Comparison of ENCODE assay signal across 16 cellular contexts in the genomic region with DNA sequence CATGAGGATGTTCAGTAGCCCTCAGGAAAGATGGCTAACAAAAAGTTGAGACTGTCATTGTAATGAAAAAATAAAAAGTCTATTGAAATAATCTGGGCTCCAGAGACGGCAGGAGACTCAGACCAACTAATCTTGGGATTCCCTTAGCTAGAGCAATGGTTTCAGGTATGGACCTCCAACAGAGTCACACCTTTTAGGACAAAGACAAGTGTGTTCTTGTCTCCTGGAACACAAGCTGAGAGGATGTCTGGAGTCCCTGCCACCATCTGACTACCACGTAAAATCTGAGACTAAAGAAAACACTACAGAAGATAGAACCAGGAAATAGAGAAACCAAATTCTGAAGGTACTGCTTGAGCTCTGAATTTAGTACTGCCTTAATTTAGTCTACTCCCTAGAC.
DNase-seq lines count a peak whose midpoint lies in the region; ATAC-seq, FAIRE-seq and TF ChIP-seq lines count a peak whose summit lies in the region.
"Had no signal": no experiment of that assay in that cellular context is flagged by ENCODE, and none has a peak within 500 bp of the region (broad histone marks: within the 10 kb centered on the region; RNA-seq: fewer than 3 reads in every experiment).

No MANE protein-coding gene starts in this region.

- H3K4me2 ChIP-seq in astrocyte (ENCODE audit: low read length) = no peak overlapping the region
- H3K4me2 ChIP-seq in osteoblast (ENCODE audit: insufficient read depth, low read length) = no peak overlapping the region
- H3K4me2 ChIP-seq: BLaER1 treated with 17β-estradiol and CSF1 and Interleukin-3, amounts not matched to agents 10 nM and 100 nM had no signal

- no peak overlapping the region for H3K27ac Mint-ChIP-seq in astrocyte (ENCODE audit: unreplicated experiment)
- no peak overlapping the region for H3K27ac Mint-ChIP-seq in activated CD4-positive, alpha-beta T cell treated with anti-CD3 and anti-CD28 coated beads, Interleukin-2, amount 10 ng/mL, durations not matched to agents 7 days and 5 days

- H3K79me2 ChIP-seq in astrocyte (ENCODE audit: insufficient read depth, low read length) (no peaks in the 10 kb centered on the region), osteoblast (ENCODE audit: insufficient read depth, low read length) (no peaks in the 10 kb centered on the region)

- H3K9me3 ChIP-seq in astrocyte (ENCODE audit: insufficient read depth, low read depth, low read length) (no peaks in the 10 kb centered on the region), osteoblast (ENCODE audit: low read depth, low read length) (no peaks in the 10 kb centered on the region)
- H3K9me3 ChIP-seq: HAP-1, SJSA1 had no signal

- no peaks in the 10 kb centered on the region for H3K9me3 Mint-ChIP-seq in astrocyte (ENCODE audit: unreplicated experiment)
- no peaks in the 10 kb centered on the region for H3K9me3 Mint-ChIP-seq in activated CD4-positive, alpha-beta T cell treated with anti-CD3 and anti-CD28 coated beads, Interleukin-2, amount 10 ng/mL, durations not matched to agents 7 days and 5 days

- no peaks in the 10 kb centered on the region for H3K36me3 Mint-ChIP-seq in astrocyte (ENCODE audit: low read depth, unreplicated experiment)
- no peaks in the 10 kb centered on the region for H3K36me3 Mint-ChIP-seq in activated CD4-positive, alpha-beta T cell treated with anti-CD3 and anti-CD28 coated beads, Interleukin-2, amount 10 ng/mL, durations not matched to agents 7 days and 5 days (ENCODE audit: low read depth)

- no peak overlapping the region for H3K4me3 ChIP-seq in astrocyte (ENCODE audit: insufficient read depth, low read depth, low read length)
- H3K4me3 ChIP-seq in osteoblast (ENCODE audit: insufficient read depth, low read length) = no peak overlapping the region
- H3K4me3 ChIP-seq: BLaER1 treated with 17β-estradiol and CSF1 and Interleukin-3, amounts not matched to agents 10 nM and 100 nM; HAP-1; SJSA1 had no signal

- H3K27me3 ChIP-seq in astrocyte (ENCODE audit: insufficient read depth, low read length) (no peaks in the 10 kb centered on the region), osteoblast (ENCODE audit: insufficient read depth, low read length) (no peaks in the 10 kb centered on the region)
- H3K27me3 ChIP-seq: BLaER1 treated with 17β-estradiol and CSF1 and Interleukin-3, amounts not matched to agents 10 nM and 100 nM had no signal

- peaks cover 21% of the 10 kb centered on the region for H3K4me1 Mint-ChIP-seq in astrocyte (ENCODE audit: low read depth, unreplicated experiment)
- no peaks in the 10 kb centered on the region for H3K4me1 Mint-ChIP-seq in activated CD4-positive, alpha-beta T cell treated with anti-CD3 and anti-CD28 coated beads, Interleukin-2, amount 10 ng/mL, durations not matched to agents 7 days and 5 days

- no peak for FAIRE-seq in astrocyte (lab: Jason Lieb, UNC)

- ATAC-seq in GM18519 (IDR thresholded peaks at IDR 0.05; ENCODE audit: low FRiP score, unreplicated experiment) = no peak

- POLR2A ChIA-PET in activated CD4-positive, alpha-beta T cell treated with anti-CD3 and anti-CD28 coated beads, Interleukin-2, amount 10 ng/mL, durations not matched to agents 7 days and 5 days (lab: Charles Lee) = no interaction called here

- H3K27ac ChIP-seq in astrocyte (ENCODE audit: low read depth, low read length) = no peak overlapping the region
- no peak overlapping the region for H3K27ac ChIP-seq in osteoblast (ENCODE audit: low read depth, low read length)
- H3K27ac ChIP-seq: BLaER1 treated with 17β-estradiol and CSF1 and Interleukin-3, amounts not matched to agents 10 nM and 100 nM; SJSA1 had no signal

- TF ChIP-seq CTCF in astrocyte (IDR thresholded peaks at IDR 0.05; ENCODE audit: insufficient read depth, low read depth, low read length) (no peak), osteoblast (IDR thresholded peaks at IDR 0.05; ENCODE audit: extremely low read depth, low read depth, low read length) (no peak)

- DNase-seq in NCI-H2107 treated with DMSO at 0.1 percent for 48 hours (lab: John Stamatoyannopoulos, UW; ENCODE audit: unreplicated experiment) (peak; percentile 11), NCI-H2107 (lab: John Stamatoyannopoulos, UW) (no peak), NCI-H2029 treated with DMSO at 0.1 percent for 48 hours (lab: John Stamatoyannopoulos, UW) (peak; percentile 49), astrocyte (ENCODE audit: low read depth) (no peak), osteoblast (ENCODE audit: insufficient read length, low spot score, missing footprints) (no peak), NCI-H146 treated with DMSO at 0.1 percent for 48 hours (lab: John Stamatoyannopoulos, UW; ENCODE audit: unreplicated experiment) (no peak)
- DNase-seq in activated CD4-positive, alpha-beta T cell treated with anti-CD3 and anti-CD28 coated beads, Interleukin-2, amount 10 ng/mL, durations not matched to agents 7 days and 5 days = no peak
- DNase-seq: 8988T, Kasumi-1, NCI-H1436, NCI-H526, RPMI8226 had no signal

- H3K27me3 Mint-ChIP-seq in astrocyte (ENCODE audit: low read depth, unreplicated experiment) = no peaks in the 10 kb centered on the region
- peaks cover 26% of the 10 kb centered on the region for H3K27me3 Mint-ChIP-seq in activated CD4-positive, alpha-beta T cell treated with anti-CD3 and anti-CD28 coated beads, Interleukin-2, amount 10 ng/mL, durations not matched to agents 7 days and 5 days

- H2AFZ ChIP-seq in astrocyte (ENCODE audit: low read depth, low read length) (peak overlapping the region; percentile 24), osteoblast (ENCODE audit: low read length) (peak overlapping the region; percentile 64)

- CTCF ChIA-PET in activated CD4-positive, alpha-beta T cell treated with anti-CD3 and anti-CD28 coated beads, Interleukin-2, amount 10 ng/mL, durations not matched to agents 7 days and 5 days (lab: Charles Lee) = interaction anchor here (0.6 kb wide), 1 partner anchor 555 kb away, joined by 3 read pairs; no protein-coding TSS in a partner anchor

- H3K9ac ChIP-seq in astrocyte (ENCODE audit: low read length) = no peak overlapping the region
- H3K9ac ChIP-seq: BLaER1 treated with 17β-estradiol and CSF1 and Interleukin-3, amounts not matched to agents 10 nM and 100 nM had no signal

- H4K20me1 ChIP-seq in astrocyte (ENCODE audit: insufficient read depth, low read length) (no peaks in the 10 kb centered on the region), osteoblast (ENCODE audit: insufficient read depth, low read length) (no peaks in the 10 kb centered on the region)
- H4K20me1 ChIP-seq: BLaER1 treated with 17β-estradiol and CSF1 and Interleukin-3, amounts not matched to agents 10 nM and 100 nM had no signal

- H3K36me3 ChIP-seq in astrocyte (ENCODE audit: insufficient read depth, low read length) (no peaks in the 10 kb centered on the region), osteoblast (ENCODE audit: insufficient read depth, low read length) (no peaks in the 10 kb centered on the region)
- H3K36me3 ChIP-seq: BLaER1 treated with 17β-estradiol and CSF1 and Interleukin-3, amounts not matched to agents 10 nM and 100 nM; HAP-1; SJSA1 had no signal

- peaks cover 31% of the 10 kb centered on the region for H3K4me1 ChIP-seq in astrocyte (ENCODE audit: insufficient read depth, low read length)
- H3K4me1 ChIP-seq in osteoblast (ENCODE audit: insufficient read depth, low read length) = peaks cover 42% of the 10 kb centered on the region
- H3K4me1 ChIP-seq: HAP-1 had no signal

- no peak overlapping the region for H3K4me3 Mint-ChIP-seq in astrocyte (ENCODE audit: unreplicated experiment)
- H3K4me3 Mint-ChIP-seq in activated CD4-positive, alpha-beta T cell treated with anti-CD3 and anti-CD28 coated beads, Interleukin-2, amount 10 ng/mL, durations not matched to agents 7 days and 5 days = no peak overlapping the region

Comparison
In these comparisons a context has a peak if more than half of its experiments do, and no peak if none do; other contexts are left out.
1. DNase-seq: peak in NCI-H2107 treated with DMSO at 0.1 percent for 48 hours (single experiment) and NCI-H2029 treated with DMSO at 0.1 percent for 48 hours (single experiment); none in NCI-H2107 (single experiment), astrocyte (single experiment), osteoblast (single experiment), NCI-H146 treated with DMSO at 0.1 percent for 48 hours (single experiment) and activated CD4-positive, alpha-beta T cell treated with anti-CD3 and anti-CD28 coated beads, Interleukin-2, amount 10 ng/mL, durations not matched to agents 7 days and 5 days (single experiment).